ENCODE assay signal across 8 cellular contexts in genomic region chr7:99373086-99374066, GRCh38. TPM values are rescaled to one million over a fixed set of nuclear protein-coding genes. Genes with fewer than 3 reads are reported as not detected.
A peak's percentile ranks its signal among the peaks of the same experiment; 100 is the strongest.
DNase-seq lines count a peak whose midpoint lies in the region; ATAC-seq and TF ChIP-seq lines count a peak whose summit lies in the region.

No MANE protein-coding gene starts in this region.

- peaks cover 43% of the 10 kb centered on the region for H3K4me1 Mint-ChIP-seq in activated CD8-positive, alpha-beta memory T cell treated with anti-CD3 and anti-CD28 coated beads, Interleukin-2, amount 10 ng/mL, durations not matched to agents 7 days and 5 days
- peaks cover 33% of the 10 kb centered on the region for H3K4me1 Mint-ChIP-seq in activated naive CD8-positive, alpha-beta T cell treated with anti-CD3 and anti-CD28 coated beads, Interleukin-2, amount 10 ng/mL, durations not matched to agents 7 days and 5 days

- ATAC-seq in activated CD8-positive, alpha-beta memory T cell treated with anti-CD3 and anti-CD28 coated beads, Interleukin-2, amount 10 ng/mL, durations not matched to agents 7 days and 5 days, result no peak
- ATAC-seq in activated naive CD8-positive, alpha-beta T cell treated with anti-CD3 and anti-CD28 coated beads, Interleukin-2, amount 10 ng/mL, durations not matched to agents 7 days and 5 days (ENCODE audit: low read depth), result no peak
- ATAC-seq in left lung, result no peak
- ATAC-seq in thoracic aorta (ENCODE audit: insufficient number of reproducible peaks, low FRiP score, low read depth), result no peak
- no peak for ATAC-seq in HG03175 (IDR thresholded peaks at IDR 0.05; ENCODE audit: unreplicated experiment)
- ATAC-seq in HG03045 (IDR thresholded peaks at IDR 0.05; ENCODE audit: unreplicated experiment), result no peak

- H3K4me3 Mint-ChIP-seq in activated CD8-positive, alpha-beta memory T cell treated with anti-CD3 and anti-CD28 coated beads, Interleukin-2, amount 10 ng/mL, durations not matched to agents 7 days and 5 days, result peak overlapping the region; percentile 69
- H3K4me3 Mint-ChIP-seq in activated naive CD8-positive, alpha-beta T cell treated with anti-CD3 and anti-CD28 coated beads, Interleukin-2, amount 10 ng/mL, durations not matched to agents 7 days and 5 days, result peak overlapping the region; percentile 87

- H3K36me3 Mint-ChIP-seq in activated CD8-positive, alpha-beta memory T cell treated with anti-CD3 and anti-CD28 coated beads, Interleukin-2, amount 10 ng/mL, durations not matched to agents 7 days and 5 days, result peaks cover 17% of the 10 kb centered on the region
- H3K36me3 Mint-ChIP-seq in activated naive CD8-positive, alpha-beta T cell treated with anti-CD3 and anti-CD28 coated beads, Interleukin-2, amount 10 ng/mL, durations not matched to agents 7 days and 5 days, result peaks cover 10% of the 10 kb centered on the region

- H3K27ac ChIP-seq in left lung, result peak overlapping the region; percentile 89 to 97
- peak overlapping the region; percentile 84 to 90 for H3K27ac ChIP-seq in thoracic aorta

- no peak for DNase-seq in activated CD8-positive, alpha-beta memory T cell treated with anti-CD3 and anti-CD28 coated beads, Interleukin-2, amount 10 ng/mL, durations not matched to agents 7 days and 5 days
- DNase-seq in activated CD8-positive, alpha-beta memory T cell treated with anti-CD3 and anti-CD28 coated beads, Interleukin-2, amount 50 U/mL, for 4 hours, result no peak
- no peak for DNase-seq in activated naive CD8-positive, alpha-beta T cell treated with anti-CD3 and anti-CD28 coated beads, Interleukin-2, amount 10 ng/mL, durations not matched to agents 7 days and 5 days
- DNase-seq in left lung (no peak), thoracic aorta (ENCODE audit: low spot score) (no peak), ureter (ENCODE audit: low spot score) (no peak)

- no peaks in the 10 kb centered on the region for H3K9me3 ChIP-seq in left lung
- H3K9me3 ChIP-seq in thoracic aorta, result no peaks in the 10 kb centered on the region

- intact Hi-C loops in left lung (cut with DNase I), result no loop called here

- H3K27me3 Mint-ChIP-seq in activated CD8-positive, alpha-beta memory T cell treated with anti-CD3 and anti-CD28 coated beads, Interleukin-2, amount 10 ng/mL, durations not matched to agents 7 days and 5 days, result no peaks in the 10 kb centered on the region
- H3K27me3 Mint-ChIP-seq in activated naive CD8-positive, alpha-beta T cell treated with anti-CD3 and anti-CD28 coated beads, Interleukin-2, amount 10 ng/mL, durations not matched to agents 7 days and 5 days, result peaks cover 2% of the 10 kb centered on the region

- H3K4me3 ChIP-seq in left lung, result peak overlapping the region; percentile 96 to 97
- H3K4me3 ChIP-seq in thoracic aorta, result peak overlapping the region; percentile 84

- peaks cover 19 to 58% of the 10 kb centered on the region in 2 donors for H3K4me1 ChIP-seq in left lung
- peaks cover 0 to 37% of the 10 kb centered on the region in 2 donors for H3K4me1 ChIP-seq in thoracic aorta (ENCODE audit: control insufficient read depth in 1 of 2, low read depth in 2 of 2)

- POLR2A ChIA-PET in activated naive CD8-positive, alpha-beta T cell treated with anti-CD3 and anti-CD28 coated beads, Interleukin-2, amount 10 ng/mL, durations not matched to agents 7 days and 5 days (lab: Charles Lee), result interaction anchor here (0.9 to 4.6 kb wide), 4 partner anchors 20 to 73 kb away, joined by 4 to 35 read pairs (median 20); partner anchors contain the start of genes BUD31 and PDAP1

- no peaks in the 10 kb centered on the region for H3K9me3 Mint-ChIP-seq in activated CD8-positive, alpha-beta memory T cell treated with anti-CD3 and anti-CD28 coated beads, Interleukin-2, amount 10 ng/mL, durations not matched to agents 7 days and 5 days (ENCODE audit: low read depth)
- H3K9me3 Mint-ChIP-seq in activated naive CD8-positive, alpha-beta T cell treated with anti-CD3 and anti-CD28 coated beads, Interleukin-2, amount 10 ng/mL, durations not matched to agents 7 days and 5 days, result no peaks in the 10 kb centered on the region

- no peaks in the 10 kb centered on the region for H3K27me3 ChIP-seq in left lung
- H3K27me3 ChIP-seq in thoracic aorta (replicated peaks; ENCODE audit: insufficient read depth), result no peaks in the 10 kb centered on the region

- H3K36me3 ChIP-seq in left lung (peaks cover 0 to 29% of the 10 kb centered on the region in 2 donors), thoracic aorta (peaks cover 3% of the 10 kb centered on the region)

- peak overlapping the region; percentile 56 for H3K27ac Mint-ChIP-seq in activated CD8-positive, alpha-beta memory T cell treated with anti-CD3 and anti-CD28 coated beads, Interleukin-2, amount 10 ng/mL, durations not matched to agents 7 days and 5 days
- peak overlapping the region; percentile 83 for H3K27ac Mint-ChIP-seq in activated naive CD8-positive, alpha-beta T cell treated with anti-CD3 and anti-CD28 coated beads, Interleukin-2, amount 10 ng/mL, durations not matched to agents 7 days and 5 days

- CTCF ChIA-PET in activated CD8-positive, alpha-beta memory T cell treated with anti-CD3 and anti-CD28 coated beads, Interleukin-2, amount 10 ng/mL, durations not matched to agents 7 days and 5 days (lab: Charles Lee), result interaction anchor here (1.0 kb wide), 2 partner anchors 18 to 131 kb away, joined by 3 read pairs; partner anchors contain the start of gene ZKSCAN5

- no peak for TF ChIP-seq CTCF in left lung (IDR thresholded peaks at IDR 0.05)
- TF ChIP-seq CTCF in thoracic aorta (IDR thresholded peaks at IDR 0.05), result no peak

RNA-seq across cellular contexts. Expression of gene ARPC1B, which starts 1.2 kb away (rescaled TPM):
- 100 to 1,000 TPM; 388 to 398 TPM for total RNA-seq in activated CD8-positive, alpha-beta memory T cell treated with anti-CD3 and anti-CD28 coated beads, Interleukin-2, amount 10 ng/mL, durations not matched to agents 7 days and 5 days
- total RNA-seq in activated naive CD8-positive, alpha-beta T cell treated with anti-CD3 and anti-CD28 coated beads, Interleukin-2, amount 10 ng/mL, durations not matched to agents 7 days and 5 days, result 100 to 1,000 TPM; 318 to 319 TPM
- total RNA-seq in left lung (100 to 1,000 TPM; 280 to 311 TPM), thoracic aorta (100 to 1,000 TPM; 266 to 350 TPM), ureter (94.0 TPM)

RNA-seq across cellular contexts. Expression of gene PDAP1, which starts 35.0 kb away (rescaled TPM):
- 100 to 1,000 TPM in 1 of 2 experiments, 10 to 100 TPM in 1; 94.7 to 128 TPM for total RNA-seq in activated CD8-positive, alpha-beta memory T cell treated with anti-CD3 and anti-CD28 coated beads, Interleukin-2, amount 10 ng/mL, durations not matched to agents 7 days and 5 days
- 10 to 100 TPM; 87.1 to 93.5 TPM for total RNA-seq in activated naive CD8-positive, alpha-beta T cell treated with anti-CD3 and anti-CD28 coated beads, Interleukin-2, amount 10 ng/mL, durations not matched to agents 7 days and 5 days
- total RNA-seq in left lung, result 10 to 100 TPM; 68.5 to 87.8 TPM
- 10 to 100 TPM; 65.0 to 87.5 TPM for total RNA-seq in thoracic aorta
- total RNA-seq in ureter, result 95.1 TPM

RNA-seq across cellular contexts. Expression of gene BUD31, which starts 35.4 kb away (rescaled TPM):
- 100 to 1,000 TPM; 116 to 138 TPM for total RNA-seq in activated CD8-positive, alpha-beta memory T cell treated with anti-CD3 and anti-CD28 coated beads, Interleukin-2, amount 10 ng/mL, durations not matched to agents 7 days and 5 days
- 10 to 100 TPM; 80.8 to 90.4 TPM for total RNA-seq in activated naive CD8-positive, alpha-beta T cell treated with anti-CD3 and anti-CD28 coated beads, Interleukin-2, amount 10 ng/mL, durations not matched to agents 7 days and 5 days
- total RNA-seq in left lung (10 to 100 TPM; 79.0 to 82.0 TPM), thoracic aorta (10 to 100 TPM; 52.3 to 78.1 TPM), ureter (104 TPM)

RNA-seq across cellular contexts. Expression of gene ARPC1A, which starts 47.7 kb away (rescaled TPM):
- total RNA-seq in activated CD8-positive, alpha-beta memory T cell treated with anti-CD3 and anti-CD28 coated beads, Interleukin-2, amount 10 ng/mL, durations not matched to agents 7 days and 5 days, result 10 to 100 TPM; 53.2 to 56.3 TPM
- 10 to 100 TPM; 50.6 to 53.5 TPM for total RNA-seq in activated naive CD8-positive, alpha-beta T cell treated with anti-CD3 and anti-CD28 coated beads, Interleukin-2, amount 10 ng/mL, durations not matched to agents 7 days and 5 days
- total RNA-seq in left lung (100 to 1,000 TPM; 142 to 158 TPM), thoracic aorta (10 to 100 TPM; 76.3 to 99.5 TPM), ureter (127 TPM)
